ENCODE assay signal across 1 cellular context in genomic region chr14:73943083-73943482, GRCh38.
TF ChIP-seq lines count a peak whose summit lies in the region.

No MANE protein-coding gene starts in this region.

TF ChIP-seq in SK-N-SH, 30 proteins besides CTCF, POLR2A, EP300 and RAD21 (continued from another document):
- no peak for TF ChIP-seq REST (IDR thresholded peaks at IDR 0.05; ENCODE audit: low read depth, low read length)
- TF ChIP-seq GABPA (IDR thresholded peaks at IDR 0.05; ENCODE audit: low read depth), result no peak
- no peak for TF ChIP-seq RCOR1 (IDR thresholded peaks at IDR 0.05; ENCODE audit: low read length)
- no peak for TF ChIP-seq FOXM1 (IDR thresholded peaks at IDR 0.05; ENCODE audit: low read depth)
- TF ChIP-seq USF1 (IDR thresholded peaks at IDR 0.05; ENCODE audit: borderline replicate concordance, low read depth), result no peak
- TF ChIP-seq RFX5 (IDR thresholded peaks at IDR 0.05; ENCODE audit: low read length), result no peak
- no peak for TF ChIP-seq POLR2AphosphoS5 (IDR thresholded peaks at IDR 0.05; ENCODE audit: low read depth, low read length)
- TF ChIP-seq EZH2phosphoT487 (IDR thresholded peaks at IDR 0.05; ENCODE audit: borderline replicate concordance, low read depth), result no peak
- TF ChIP-seq RXRA (IDR thresholded peaks at IDR 0.05; ENCODE audit: borderline replicate concordance, low read depth), result no peak
- TF ChIP-seq GATA2 (CRISPR knock-in tag; IDR thresholded peaks at IDR 0.05), result no peak
